9 cellular contexts compared by ENCODE assay signal in genomic region chr13:35760678-35761308, GRCh38.
"Had no signal": no experiment of that assay in that cellular context is flagged by ENCODE, and none has a peak within 500 bp of the region (broad histone marks: within the 10 kb centered on the region; RNA-seq: fewer than 3 reads in every experiment).

No MANE protein-coding gene starts in this region.

- ATAC-seq: foreskin keratinocyte; left lung; stimulated activated memory B cell treated with anti-CD40 and anti-IgM and Interleukin-4, amounts not matched to agents 10 μg/mL and 1 μg/mL and 100 μg/mL, for 72 hours had no signal

- DNase-seq: activated B cell treated with CpG ODN at 0.5 μM for 24 hours; activated CD4-positive, alpha-beta T cell treated with anti-CD3 and anti-CD28 coated beads, Interleukin-2, amount 10 ng/mL, durations not matched to agents 24 days and 14 days; activated naive CD4-positive, alpha-beta T cell treated with Interleukin-2 at 50 U/mL for 16 hours; foreskin keratinocyte; head of caudate nucleus; left lung; small intestine; T1000 had no signal
